Comparison of ENCODE assay signal across 1 cellular context in genomic region chr1:47192458-47193384, GRCh38.
TF ChIP-seq lines count a peak whose summit lies in the region.

No MANE protein-coding gene starts in this region.

TF ChIP-seq in HepG2, 621 proteins besides CTCF, POLR2A, EP300 and RAD21 (continued from another document and continues in another):
- no peak for TF ChIP-seq LCORL (IDR thresholded peaks at IDR 0.05)
- peak; percentile 63 for TF ChIP-seq LCORL (CRISPR knock-in tag; IDR thresholded peaks at IDR 0.05)
- peak; percentile 47; the same call in 1 of the 2 replicates for TF ChIP-seq ZNF609 (CRISPR knock-in tag; IDR thresholded peaks at IDR 0.05; ENCODE audit: borderline replicate concordance)
- no peak for TF ChIP-seq ZNF776 (CRISPR knock-in tag; IDR thresholded peaks at IDR 0.05)
- TF ChIP-seq ZKSCAN5 (CRISPR knock-in tag; IDR thresholded peaks at IDR 0.05), result no peak
- no peak for TF ChIP-seq ZFP82 (CRISPR knock-in tag; IDR thresholded peaks at IDR 0.05; ENCODE audit: borderline replicate concordance)
- TF ChIP-seq ZNF337 (CRISPR knock-in tag; IDR thresholded peaks at IDR 0.05; ENCODE audit: borderline replicate concordance, low read depth), result no peak
- TF ChIP-seq SAFB2 (CRISPR knock-in tag; IDR thresholded peaks at IDR 0.05; ENCODE audit: borderline replicate concordance, low read depth), result no peak
- TF ChIP-seq BCL3 (CRISPR knock-in tag; IDR thresholded peaks at IDR 0.05), result 0 out of 2 replicates have a peak, but pooled peaks have one; percentile 30
- no peak for TF ChIP-seq SOX13 (IDR thresholded peaks at IDR 0.05)
- peak in 1 of 2 experiments; percentile 56; a peak in 1 of 4 replicates for TF ChIP-seq SOX13 (CRISPR knock-in tag; conservative IDR thresholded peaks at IDR 0.05 in 1 of 2, IDR thresholded peaks at IDR 0.05 in 1 of 2)
- TF ChIP-seq ATF1 (CRISPR knock-in tag; IDR thresholded peaks at IDR 0.05), result no peak
- 0 out of 2 replicates have a peak, but pooled peaks have one; percentile 54 for TF ChIP-seq ZNF563 (CRISPR knock-in tag; IDR thresholded peaks at IDR 0.05)
- TF ChIP-seq BHLHE40 (IDR thresholded peaks at IDR 0.05; ENCODE audit: low read length), result 0 out of 2 replicates have a peak, but pooled peaks have one; percentile 7
- 0 out of 2 replicates have a peak, but pooled peaks have one; percentile 42 for TF ChIP-seq ZNF225 (CRISPR knock-in tag; IDR thresholded peaks at IDR 0.05)
- TF ChIP-seq ZBED4 (CRISPR knock-in tag; IDR thresholded peaks at IDR 0.05; ENCODE audit: borderline replicate concordance), result 0 out of 2 replicates have a peak, but pooled peaks have one; percentile 39
- no peak for TF ChIP-seq U2AF2 (IDR thresholded peaks at IDR 0.05; ENCODE audit: low read depth, low read length)
- TF ChIP-seq SALL1 (CRISPR knock-in tag; IDR thresholded peaks at IDR 0.05), result peak; percentile 62
- peak; percentile 91 for TF ChIP-seq ETV5 (CRISPR knock-in tag; IDR thresholded peaks at IDR 0.05; ENCODE audit: borderline replicate concordance)
- TF ChIP-seq AHDC1 (CRISPR knock-in tag; IDR thresholded peaks at IDR 0.05; ENCODE audit: borderline replicate concordance), result peak; percentile 14; the same call in 1 of the 2 replicates
- no peak for TF ChIP-seq ZNF839 (CRISPR knock-in tag; IDR thresholded peaks at IDR 0.05; ENCODE audit: borderline replicate concordance)
- TF ChIP-seq YEATS4 (CRISPR knock-in tag; IDR thresholded peaks at IDR 0.05; ENCODE audit: borderline replicate concordance), result peak; percentile 51; the same call in 1 of the 2 replicates
- no peak for TF ChIP-seq NR2F1 (CRISPR knock-in tag; IDR thresholded peaks at IDR 0.05)
- no peak; the same call in 1 of the 2 replicates for TF ChIP-seq ZNF12 (CRISPR knock-in tag; IDR thresholded peaks at IDR 0.05)
- peak; percentile 62; the same call in 1 of the 2 replicates for TF ChIP-seq ZNF614 (CRISPR knock-in tag; IDR thresholded peaks at IDR 0.05; ENCODE audit: borderline replicate concordance)
- no peak for TF ChIP-seq ZNF414 (CRISPR knock-in tag; IDR thresholded peaks at IDR 0.05)
- no peak for TF ChIP-seq CREB1 (IDR thresholded peaks at IDR 0.05)
- TF ChIP-seq CREB1 (CRISPR knock-in tag; IDR thresholded peaks at IDR 0.05), result peak; percentile 21; the same call in 1 of the 2 replicates
- peak; percentile 72 for TF ChIP-seq HNF1B (CRISPR knock-in tag; IDR thresholded peaks at IDR 0.05)
- TF ChIP-seq PITX1 (CRISPR knock-in tag; IDR thresholded peaks at IDR 0.05), result peak; percentile 49
- no peak for TF ChIP-seq ZNF207 (IDR thresholded peaks at IDR 0.05; ENCODE audit: borderline replicate concordance)
- TF ChIP-seq ATF6 (CRISPR knock-in tag; conservative IDR thresholded peaks at IDR 0.05), result no peak
- TF ChIP-seq ZNF841 (CRISPR knock-in tag; IDR thresholded peaks at IDR 0.05; ENCODE audit: borderline replicate concordance), result no peak
- TF ChIP-seq TMF1 (CRISPR knock-in tag; IDR thresholded peaks at IDR 0.05; ENCODE audit: low read depth), result no peak
- TF ChIP-seq RELA (CRISPR knock-in tag; IDR thresholded peaks at IDR 0.05), result 0 out of 2 replicates have a peak, but pooled peaks have one; percentile 57
- TF ChIP-seq XBP1 (CRISPR knock-in tag; IDR thresholded peaks at IDR 0.05), result peak; percentile 9; the same call in 1 of the 2 replicates
- TF ChIP-seq TFDP2 (CRISPR knock-in tag; IDR thresholded peaks at IDR 0.05), result no peak; the same call in 1 of the 2 replicates
